ENCODE assay signal across 33 cellular contexts in genomic region chr2:146123714-146124113, GRCh38.
A peak's percentile ranks its signal among the peaks of the same experiment; 100 is the strongest.
DNase-seq lines count a peak whose midpoint lies in the region; ATAC-seq and TF ChIP-seq lines count a peak whose summit lies in the region.
"Had no signal": no experiment of that assay in that cellular context is flagged by ENCODE, and none has a peak within 500 bp of the region (broad histone marks: within the 10 kb centered on the region; RNA-seq: fewer than 3 reads in every experiment).

No MANE protein-coding gene starts in this region.

- 0 out of 2 replicates have a peak overlapping the region, but pooled peaks have one; percentile 4 for H3K4me2 ChIP-seq in SK-N-SH
- H3K4me2 ChIP-seq: PC-9 had no signal

- H3K9ac ChIP-seq in SK-N-SH = no peak overlapping the region

- H3K9me3 ChIP-seq in SK-N-SH (no peaks in the 10 kb centered on the region), gastroesophageal sphincter (no peaks in the 10 kb centered on the region)
- H3K9me3 ChIP-seq: upper lobe of left lung had no signal

- H3K4me3 Mint-ChIP-seq in T-helper 2 cell treated with Interferon-gamma antibody and Interleukin-4, amounts not matched to agents 5 μg/mL and 100 μg/mL, for 36 hours = no peak overlapping the region
- H3K4me3 Mint-ChIP-seq: activated naive CD4-positive, alpha-beta T cell treated with anti-CD3 and anti-CD28 coated beads, Interleukin-2, amount 50 U/mL, for 24 hours; HFFc6; natural killer cell treated with Interleukin-12 subunit alpha and Interleukin-12 subunit beta and Interleukin-15 and Interleukin-18, amount 100 ng/mL, for 72 hours; stimulated activated memory B cell treated with anti-CD40 and anti-IgM and Interleukin-4, amounts not matched to agents 10 μg/mL and 1 μg/mL and 100 μg/mL, for 72 hours had no signal

- TF ChIP-seq RAD21 in SK-N-SH (IDR thresholded peaks at IDR 0.05; ENCODE audit: low read length) = no peak

- H3K9me3 Mint-ChIP-seq in T-helper 2 cell treated with Interferon-gamma antibody and Interleukin-4, amounts not matched to agents 5 μg/mL and 100 μg/mL, for 36 hours = no peaks in the 10 kb centered on the region
- H3K9me3 Mint-ChIP-seq: HFFc6; natural killer cell treated with Interleukin-12 subunit alpha and Interleukin-12 subunit beta and Interleukin-15 and Interleukin-18, amount 100 ng/mL, for 72 hours had no signal

- H2AFZ ChIP-seq in SK-N-SH (ENCODE audit: low read depth) = 0 out of 2 replicates have a peak overlapping the region, but pooled peaks have one; percentile 4
- H2AFZ ChIP-seq: PC-9 had no signal

- no peak overlapping the region for H3K27ac Mint-ChIP-seq in T-helper 2 cell treated with Interferon-gamma antibody and Interleukin-4, amounts not matched to agents 5 μg/mL and 100 μg/mL, for 36 hours
- H3K27ac Mint-ChIP-seq: activated naive CD4-positive, alpha-beta T cell treated with anti-CD3 and anti-CD28 coated beads, Interleukin-2, amount 50 U/mL, for 24 hours; HFFc6; natural killer cell treated with Interleukin-12 subunit alpha and Interleukin-12 subunit beta and Interleukin-15 and Interleukin-18, amount 100 ng/mL, for 72 hours; stimulated activated memory B cell treated with anti-CD40 and anti-IgM and Interleukin-4, amounts not matched to agents 10 μg/mL and 1 μg/mL and 100 μg/mL, for 72 hours had no signal

- TF ChIP-seq POLR2A in gastroesophageal sphincter (IDR thresholded peaks at IDR 0.05) = no peak

- no peak overlapping the region for H3K4me3 ChIP-seq in SK-N-SH (ENCODE audit: low read depth in 2 of 2, low read length in 1 of 2)
- no peak overlapping the region for H3K4me3 ChIP-seq in fibroblast of mammary gland (ENCODE audit: control insufficient read depth, low read depth, low read length)
- H3K4me3 ChIP-seq in skeletal muscle cell (ENCODE audit: low read depth, low read length) = no peak overlapping the region
- no peak overlapping the region for H3K4me3 ChIP-seq in gastroesophageal sphincter
- H3K4me3 ChIP-seq: cardiac muscle cell, coronary artery, lung, PC-9, upper lobe of left lung had no signal

- CTCF ChIA-PET in SK-N-SH (lab: Yijun Ruan, JAX) = no interaction called here

- no peaks in the 10 kb centered on the region for H3K27me3 ChIP-seq in SK-N-SH (ENCODE audit: insufficient read depth)
- no peaks in the 10 kb centered on the region for H3K27me3 ChIP-seq in gastroesophageal sphincter
- H3K27me3 ChIP-seq: cardiac muscle cell, upper lobe of left lung had no signal

- 21% methylated on average over 1 of the region's 1 CpG for WGBS in SK-N-SH (ENCODE audit: low lambda C conversion rate)
- WGBS in gastroesophageal sphincter (ENCODE audit: low coverage in 1 of 2), 2 donors = 56% methylated on average over 1 of the region's 1 CpG

- H3K4me1 ChIP-seq in SK-N-SH (ENCODE audit: control insufficient read depth in 1 of 2, insufficient read depth in 2 of 2, low read depth in 1 of 2, low read length in 1 of 2) (peaks cover 0 to 5% of the 10 kb centered on the region in 2 experiments; a peak in 1 of 4 replicates), gastroesophageal sphincter (no peaks in the 10 kb centered on the region)
- H3K4me1 ChIP-seq: upper lobe of left lung had no signal

- H3K36me3 Mint-ChIP-seq in T-helper 2 cell treated with Interferon-gamma antibody and Interleukin-4, amounts not matched to agents 5 μg/mL and 100 μg/mL, for 36 hours (ENCODE audit: low read depth) = no peaks in the 10 kb centered on the region
- H3K36me3 Mint-ChIP-seq: activated naive CD4-positive, alpha-beta T cell treated with anti-CD3 and anti-CD28 coated beads, Interleukin-2, amount 50 U/mL, for 24 hours; natural killer cell treated with Interleukin-12 subunit alpha and Interleukin-12 subunit beta and Interleukin-15 and Interleukin-18, amount 100 ng/mL, for 72 hours; stimulated activated memory B cell treated with anti-CD40 and anti-IgM and Interleukin-4, amounts not matched to agents 10 μg/mL and 1 μg/mL and 100 μg/mL, for 72 hours had no signal

- POLR2A ChIA-PET in SK-N-SH (lab: Yijun Ruan, JAX) = no interaction called here

- no peaks in the 10 kb centered on the region for H3K79me2 ChIP-seq in SK-N-SH (ENCODE audit: insufficient read depth)

- DNase-seq in HS-27A (ENCODE audit: low read depth) = peak; percentile 43
- no peak for DNase-seq in SK-N-SH
- DNase-seq in fibroblast of mammary gland (ENCODE audit: low read depth) = peak; percentile 4
- DNase-seq in skeletal muscle cell (ENCODE audit: low read depth) = peak; percentile 21
- no peak for DNase-seq in T-helper 2 cell treated with Interferon-gamma antibody and Interleukin-4, amounts not matched to agents 5 μg/mL and 100 μg/mL, for 36 hours (ENCODE audit: low spot score)
- no peak for DNase-seq in COLO668 (lab: John Stamatoyannopoulos, UW; ENCODE audit: unreplicated experiment)
- DNase-seq: activated CD4-positive, alpha-beta T cell treated with anti-CD3 and anti-CD28 coated beads for 48 hours; amygdala; effector memory CD4-positive, alpha-beta T cell; foreskin melanocyte; GOT3; HFFc6; KG1; NCI-H1930; NCI-H526; occipital lobe; PC-9; Right ventricle myocardium superior; substantia nigra; SW 1271; T-helper 9 cell; upper lobe of left lung; WERI-Rb-1 had no signal

- no peaks in the 10 kb centered on the region for H3K9me2 ChIP-seq in SK-N-SH

- H4K20me1 ChIP-seq in SK-N-SH (ENCODE audit: insufficient read depth) = no peaks in the 10 kb centered on the region

- peaks cover 9% of the 10 kb centered on the region for H3F3A ChIP-seq in SK-N-SH (replicated peaks; ENCODE audit: insufficient read depth)

- no peak for TF ChIP-seq CTCF in SK-N-SH (IDR thresholded peaks at IDR 0.05)
- TF ChIP-seq CTCF in fibroblast of mammary gland (conservative IDR thresholded peaks at IDR 0.05; ENCODE audit: control insufficient read depth, insufficient read depth, low read depth, low read length) = no peak
- no peak for TF ChIP-seq CTCF in gastroesophageal sphincter (IDR thresholded peaks at IDR 0.05)

- no peaks in the 10 kb centered on the region for H3K4me1 Mint-ChIP-seq in T-helper 2 cell treated with Interferon-gamma antibody and Interleukin-4, amounts not matched to agents 5 μg/mL and 100 μg/mL, for 36 hours (ENCODE audit: low read depth)
- H3K4me1 Mint-ChIP-seq: activated naive CD4-positive, alpha-beta T cell treated with anti-CD3 and anti-CD28 coated beads, Interleukin-2, amount 50 U/mL, for 24 hours; stimulated activated memory B cell treated with anti-CD40 and anti-IgM and Interleukin-4, amounts not matched to agents 10 μg/mL and 1 μg/mL and 100 μg/mL, for 72 hours had no signal

- H3K27me3 Mint-ChIP-seq in T-helper 2 cell treated with Interferon-gamma antibody and Interleukin-4, amounts not matched to agents 5 μg/mL and 100 μg/mL, for 36 hours (ENCODE audit: low read depth) = no peaks in the 10 kb centered on the region
- H3K27me3 Mint-ChIP-seq: activated naive CD4-positive, alpha-beta T cell treated with anti-CD3 and anti-CD28 coated beads, Interleukin-2, amount 50 U/mL, for 24 hours; natural killer cell treated with Interleukin-12 subunit alpha and Interleukin-12 subunit beta and Interleukin-15 and Interleukin-18, amount 100 ng/mL, for 72 hours; stimulated activated memory B cell treated with anti-CD40 and anti-IgM and Interleukin-4, amounts not matched to agents 10 μg/mL and 1 μg/mL and 100 μg/mL, for 72 hours had no signal

- H3K27ac ChIP-seq in SK-N-SH (ENCODE audit: low read depth in 2 of 2, low read length in 1 of 2) (peak overlapping the region in 1 of 2 experiments; percentile 24; a peak in 3 of 4 replicates), gastroesophageal sphincter (no peak overlapping the region)
- H3K27ac ChIP-seq: C4-2B, cardiac muscle cell, coronary artery, epithelial cell of prostate, PC-9, upper lobe of left lung, WERI-Rb-1 had no signal

- H3K36me3 ChIP-seq in SK-N-SH (replicated peaks in 1 of 2; ENCODE audit: control insufficient read depth in 1 of 2, insufficient read depth in 2 of 2, low read length in 1 of 2) (no peaks in the 10 kb centered on the region), gastroesophageal sphincter (no peaks in the 10 kb centered on the region)
- H3K36me3 ChIP-seq: cardiac muscle cell, upper lobe of left lung, WERI-Rb-1 had no signal

- peak in 1 of 2 experiments; percentile 40; a peak in 1 of 4 replicates for TF ChIP-seq EP300 in SK-N-SH (IDR thresholded peaks at IDR 0.05; ENCODE audit: borderline replicate concordance in 1 of 2, low read depth in 1 of 2, low read length in 1 of 2)
- TF ChIP-seq EP300 in gastroesophageal sphincter (IDR thresholded peaks at IDR 0.05) = no peak

- no peak for ATAC-seq in GM21390 (IDR thresholded peaks at IDR 0.05; ENCODE audit: unreplicated experiment)
- ATAC-seq in gastroesophageal sphincter = no peak
- ATAC-seq: natural killer cell treated with Interleukin-12 subunit alpha and Interleukin-12 subunit beta and Interleukin-15 and Interleukin-18, amount 100 ng/mL, for 72 hours; stimulated activated memory B cell treated with anti-CD40 and anti-IgM and Interleukin-4, amounts not matched to agents 10 μg/mL and 1 μg/mL and 100 μg/mL, for 72 hours had no signal

TF ChIP-seq in SK-N-SH, 30 proteins besides CTCF, POLR2A, EP300 and RAD21 (continues in another document):
- TF ChIP-seq ZBTB33 (IDR thresholded peaks at IDR 0.05; ENCODE audit: borderline replicate concordance, low read depth) = no peak
- TF ChIP-seq TEAD4 (IDR thresholded peaks at IDR 0.05; ENCODE audit: borderline replicate concordance, insufficient read depth) = 0 out of 2 replicates have a peak, but pooled peaks have one; percentile 29
- peak; percentile 66 for TF ChIP-seq PBX3 (IDR thresholded peaks at IDR 0.05)

Comparison
In these comparisons a context has a peak if more than half of its experiments do, and no peak if none do; other contexts are left out.
1. DNase-seq: peak in HS-27A (single experiment), fibroblast of mammary gland (single experiment) and skeletal muscle cell (single experiment); none in SK-N-SH (single experiment), T-helper 2 cell treated with Interferon-gamma antibody and Interleukin-4, amounts not matched to agents 5 μg/mL and 100 μg/mL, for 36 hours (single experiment) and COLO668 (single experiment).